In the genomic region with DNA sequence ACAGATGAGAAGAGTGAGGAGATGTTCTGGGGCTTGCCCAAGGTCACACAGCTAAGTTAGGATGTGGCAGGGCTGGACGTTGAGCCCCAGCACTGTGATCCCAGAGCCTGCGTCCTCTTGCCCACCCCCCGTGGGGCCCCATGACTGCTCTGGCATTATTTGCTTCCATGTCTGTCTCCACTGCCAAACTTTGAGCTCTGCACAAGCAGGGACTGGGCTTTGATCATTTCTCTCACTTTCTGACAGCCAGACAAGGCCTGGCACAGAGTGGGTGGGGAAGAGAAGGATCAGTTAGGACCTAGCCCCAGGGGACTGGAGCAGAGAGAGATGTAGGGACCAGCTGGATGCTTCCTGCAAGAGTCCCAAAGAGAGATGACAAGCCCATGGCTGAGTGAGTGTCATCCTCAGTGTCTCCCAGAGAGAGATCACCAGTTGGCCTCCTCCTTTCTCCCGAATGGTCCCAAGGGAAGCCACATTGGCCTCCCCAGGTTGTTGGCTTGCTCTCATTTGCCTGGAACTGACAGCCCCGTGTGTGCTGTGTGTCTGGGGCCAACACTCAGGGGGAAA, we compare ENCODE assay signal across 22 cellular contexts.
"Had no signal": no experiment of that assay in that cellular context is flagged by ENCODE, and none has a peak within 500 bp of the region (broad histone marks: within the 10 kb centered on the region; RNA-seq: fewer than 3 reads in every experiment).

No MANE protein-coding gene starts in this region.

- H3K36me3 ChIP-seq: left lung, upper lobe of right lung had no signal

- H3K4me2 ChIP-seq: hepatocyte had no signal

- H3K4me1 ChIP-seq: left lung, upper lobe of right lung had no signal

- H3K27ac ChIP-seq: hepatocyte, left lung, upper lobe of right lung, VCaP had no signal

- H3K27me3 ChIP-seq: left lung, upper lobe of right lung had no signal

- H3K9me3 ChIP-seq: left lung, upper lobe of right lung had no signal

- H3K4me3 ChIP-seq: hepatocyte, left lung, lung, upper lobe of right lung had no signal

- DNase-seq: activated CD4-positive, alpha-beta T cell treated with anti-CD3 and anti-CD28 coated beads, Interleukin-2, amount 10 ng/mL, durations not matched to agents 7 days and 5 days; activated CD8-positive, alpha-beta T cell treated with anti-CD3 and anti-CD28 coated beads for 36 hours; activated gamma-delta T cell; activated naive CD4-positive, alpha-beta T cell treated with anti-CD3 and anti-CD28 coated beads, Interleukin-2, amount 50 U/mL, for 16 hours; activated naive CD8-positive, alpha-beta T cell treated with anti-CD3 and anti-CD28 coated beads, Interleukin-2, amount 50 U/mL, for 24 hours; activated T-cell treated with anti-CD3 and anti-CD28 coated beads for 4 hours; effector CD8-positive, alpha-beta T cell; glutamatergic neuron; immature natural killer cell; kidney glomerular epithelial cell; left lung; naive thymus-derived CD4-positive, alpha-beta T cell; retina; stimulated activated CD4-positive, alpha-beta T cell treated with anti-CD3 and anti-CD28 coated beads, Interleukin-2, amount 100 ng/mL, for 48 hours; stimulated activated CD8-positive, alpha-beta memory T cell treated with anti-CD3 and anti-CD28 coated beads, Interleukin-4, amount 100 ng/mL, for 48 hours; stimulated activated naive B cell treated with anti-CD40 and anti-IgM and Interleukin-4, amounts not matched to agents 10 μg/mL and 1 μg/mL and 100 μg/mL, for 72 hours; upper lobe of right lung had no signal

- ATAC-seq: activated CD4-positive, CD25-positive, alpha-beta regulatory T cell treated with anti-CD3 and anti-CD28 coated beads, Interleukin-2, amount 50 U/mL, for 24 hours; activated CD8-positive, alpha-beta memory T cell treated with anti-CD3 and anti-CD28 coated beads, Interleukin-2, amount 10 ng/mL, durations not matched to agents 7 days and 5 days; activated CD8-positive, alpha-beta T cell treated with anti-CD3 and anti-CD28 coated beads for 36 hours; activated naive CD8-positive, alpha-beta T cell treated with anti-CD3 and anti-CD28 coated beads, Interleukin-2, amount 50 U/mL, for 24 hours; left lung; naive thymus-derived CD4-positive, alpha-beta T cell; stimulated activated naive B cell treated with anti-CD40 and anti-IgM and Interleukin-4, amounts not matched to agents 10 μg/mL and 1 μg/mL and 100 μg/mL, for 72 hours; upper lobe of right lung had no signal
